ENCODE assay signal across 1 cellular context in genomic region chr11:113670149-113670829, GRCh38.
TF ChIP-seq lines count a peak whose summit lies in the region.

No MANE protein-coding gene starts in this region.

TF ChIP-seq in K562, 482 proteins besides CTCF, POLR2A, EP300 and RAD21 (continued from another document):
- TF ChIP-seq ARID1B (IDR thresholded peaks at IDR 0.05) (0 out of 2 replicates have a peak, but pooled peaks have one; percentile 10), ZNF830 (CRISPR knock-in tag; IDR thresholded peaks at IDR 0.05) (no peak), BRCA1 (IDR thresholded peaks at IDR 0.05) (no peak), BRCA1 (CRISPR knock-in tag; IDR thresholded peaks at IDR 0.05) (no peak), ZFP1 (CRISPR knock-in tag; IDR thresholded peaks at IDR 0.05) (no peak), DACH1 (IDR thresholded peaks at IDR 0.05; ENCODE audit: partially characterized antibody) (peak; percentile 42), PRDM10 (IDR thresholded peaks at IDR 0.05; ENCODE audit: partially characterized antibody) (peak; percentile 94), SAFB2 (IDR thresholded peaks at IDR 0.05; ENCODE audit: borderline replicate concordance, low read depth, low read length, severe bottlenecking) (no peak), ZNF592 (IDR thresholded peaks at IDR 0.05) (peak; percentile 46; the same call in 1 of the 2 replicates), MGA (IDR thresholded peaks at IDR 0.05) (no peak), SMARCB1 (IDR thresholded peaks at IDR 0.05; ENCODE audit: insufficient read length, low read depth) (no peak), CREB5 (CRISPR knock-in tag; IDR thresholded peaks at IDR 0.05) (no peak), RNF219 (CRISPR knock-in tag; IDR thresholded peaks at IDR 0.05) (no peak)
